Comparison of ENCODE assay signal across 1 cellular context in the genomic region with DNA sequence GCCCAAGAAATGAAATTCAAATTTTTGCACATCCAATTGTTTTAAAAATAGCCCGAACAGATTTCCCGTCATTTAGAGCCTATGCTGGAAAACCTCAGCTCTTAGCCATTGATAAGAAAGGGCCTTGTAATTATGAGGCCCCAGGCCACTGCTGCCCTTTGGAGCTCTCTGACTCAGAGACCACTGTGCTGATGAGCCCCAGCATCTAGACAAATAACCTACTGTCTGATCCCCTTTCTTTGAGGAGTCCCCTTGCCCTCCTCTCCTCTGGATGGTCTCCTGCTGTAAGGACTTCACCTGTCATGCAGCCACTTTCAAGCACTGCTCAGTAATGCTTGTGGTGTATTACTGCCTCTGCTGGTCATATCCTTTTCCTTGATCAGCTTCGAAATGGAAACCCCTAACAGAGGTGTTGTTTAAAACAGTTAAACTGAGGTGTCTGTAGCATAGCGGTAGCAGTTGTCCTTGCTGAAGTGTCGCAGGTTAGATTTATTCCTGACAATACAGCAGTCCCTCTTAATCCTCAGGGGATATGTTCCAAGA.
TF ChIP-seq lines count a peak whose summit lies in the region.

No MANE protein-coding gene starts in this region.

TF ChIP-seq in GM23338, 12 proteins besides CTCF, POLR2A, EP300 and RAD21 (continued from another document):
- TF ChIP-seq, protein P1, sequence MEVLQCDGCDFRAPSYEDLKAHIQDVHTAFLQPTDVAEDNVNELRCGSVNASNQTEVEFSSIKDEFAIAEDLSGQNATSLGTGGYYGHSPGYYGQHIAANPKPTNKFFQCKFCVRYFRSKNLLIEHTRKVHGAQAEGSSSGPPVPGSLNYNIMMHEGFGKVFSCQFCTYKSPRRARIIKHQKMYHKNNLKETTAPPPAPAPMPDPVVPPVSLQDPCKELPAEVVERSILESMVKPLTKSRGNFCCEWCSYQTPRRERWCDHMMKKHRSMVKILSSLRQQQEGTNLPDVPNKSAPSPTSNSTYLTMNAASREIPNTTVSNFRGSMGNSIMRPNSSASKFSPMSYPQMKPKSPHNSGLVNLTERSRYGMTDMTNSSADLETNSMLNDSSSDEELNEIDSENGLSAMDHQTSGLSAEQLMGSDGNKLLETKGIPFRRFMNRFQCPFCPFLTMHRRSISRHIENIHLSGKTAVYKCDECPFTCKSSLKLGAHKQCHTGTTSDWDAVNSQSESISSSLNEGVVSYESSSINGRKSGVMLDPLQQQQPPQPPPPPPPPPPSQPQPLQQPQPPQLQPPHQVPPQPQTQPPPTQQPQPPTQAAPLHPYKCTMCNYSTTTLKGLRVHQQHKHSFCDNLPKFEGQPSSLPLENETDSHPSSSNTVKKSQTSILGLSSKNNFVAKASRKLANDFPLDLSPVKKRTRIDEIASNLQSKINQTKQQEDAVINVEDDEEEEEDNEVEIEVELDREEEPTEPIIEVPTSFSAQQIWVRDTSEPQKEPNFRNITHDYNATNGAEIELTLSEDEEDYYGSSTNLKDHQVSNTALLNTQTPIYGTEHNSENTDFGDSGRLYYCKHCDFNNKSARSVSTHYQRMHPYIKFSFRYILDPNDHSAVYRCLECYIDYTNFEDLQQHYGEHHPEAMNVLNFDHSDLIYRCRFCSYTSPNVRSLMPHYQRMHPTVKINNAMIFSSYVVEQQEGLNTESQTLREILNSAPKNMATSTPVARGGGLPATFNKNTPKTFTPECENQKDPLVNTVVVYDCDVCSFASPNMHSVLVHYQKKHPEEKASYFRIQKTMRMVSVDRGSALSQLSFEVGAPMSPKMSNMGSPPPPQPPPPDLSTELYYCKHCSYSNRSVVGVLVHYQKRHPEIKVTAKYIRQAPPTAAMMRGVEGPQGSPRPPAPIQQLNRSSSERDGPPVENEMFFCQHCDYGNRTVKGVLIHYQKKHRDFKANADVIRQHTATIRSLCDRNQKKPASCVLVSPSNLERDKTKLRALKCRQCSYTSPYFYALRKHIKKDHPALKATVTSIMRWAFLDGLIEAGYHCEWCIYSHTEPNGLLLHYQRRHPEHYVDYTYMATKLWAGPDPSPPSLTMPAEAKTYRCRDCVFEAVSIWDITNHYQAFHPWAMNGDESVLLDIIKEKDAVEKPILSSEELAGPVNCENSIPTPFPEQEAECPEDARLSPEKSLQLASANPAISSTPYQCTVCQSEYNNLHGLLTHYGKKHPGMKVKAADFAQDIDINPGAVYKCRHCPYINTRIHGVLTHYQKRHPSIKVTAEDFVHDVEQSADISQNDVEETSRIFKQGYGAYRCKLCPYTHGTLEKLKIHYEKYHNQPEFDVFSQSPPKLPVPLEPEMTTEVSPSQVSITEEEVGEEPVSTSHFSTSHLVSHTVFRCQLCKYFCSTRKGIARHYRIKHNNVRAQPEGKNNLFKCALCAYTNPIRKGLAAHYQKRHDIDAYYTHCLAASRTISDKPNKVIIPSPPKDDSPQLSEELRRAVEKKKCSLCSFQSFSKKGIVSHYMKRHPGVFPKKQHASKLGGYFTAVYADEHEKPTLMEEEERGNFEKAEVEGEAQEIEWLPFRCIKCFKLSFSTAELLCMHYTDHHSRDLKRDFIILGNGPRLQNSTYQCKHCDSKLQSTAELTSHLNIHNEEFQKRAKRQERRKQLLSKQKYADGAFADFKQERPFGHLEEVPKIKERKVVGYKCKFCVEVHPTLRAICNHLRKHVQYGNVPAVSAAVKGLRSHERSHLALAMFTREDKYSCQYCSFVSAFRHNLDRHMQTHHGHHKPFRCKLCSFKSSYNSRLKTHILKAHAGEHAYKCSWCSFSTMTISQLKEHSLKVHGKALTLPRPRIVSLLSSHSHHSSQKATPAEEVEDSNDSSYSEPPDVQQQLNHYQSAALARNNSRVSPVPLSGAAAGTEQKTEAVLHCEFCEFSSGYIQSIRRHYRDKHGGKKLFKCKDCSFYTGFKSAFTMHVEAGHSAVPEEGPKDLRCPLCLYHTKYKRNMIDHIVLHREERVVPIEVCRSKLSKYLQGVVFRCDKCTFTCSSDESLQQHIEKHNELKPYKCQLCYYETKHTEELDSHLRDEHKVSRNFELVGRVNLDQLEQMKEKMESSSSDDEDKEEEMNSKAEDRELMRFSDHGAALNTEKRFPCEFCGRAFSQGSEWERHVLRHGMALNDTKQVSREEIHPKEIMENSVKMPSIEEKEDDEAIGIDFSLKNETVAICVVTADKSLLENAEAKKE (CRISPR knock-in tag; IDR thresholded peaks at IDR 0.05), result no peak
